In the genomic region with DNA sequence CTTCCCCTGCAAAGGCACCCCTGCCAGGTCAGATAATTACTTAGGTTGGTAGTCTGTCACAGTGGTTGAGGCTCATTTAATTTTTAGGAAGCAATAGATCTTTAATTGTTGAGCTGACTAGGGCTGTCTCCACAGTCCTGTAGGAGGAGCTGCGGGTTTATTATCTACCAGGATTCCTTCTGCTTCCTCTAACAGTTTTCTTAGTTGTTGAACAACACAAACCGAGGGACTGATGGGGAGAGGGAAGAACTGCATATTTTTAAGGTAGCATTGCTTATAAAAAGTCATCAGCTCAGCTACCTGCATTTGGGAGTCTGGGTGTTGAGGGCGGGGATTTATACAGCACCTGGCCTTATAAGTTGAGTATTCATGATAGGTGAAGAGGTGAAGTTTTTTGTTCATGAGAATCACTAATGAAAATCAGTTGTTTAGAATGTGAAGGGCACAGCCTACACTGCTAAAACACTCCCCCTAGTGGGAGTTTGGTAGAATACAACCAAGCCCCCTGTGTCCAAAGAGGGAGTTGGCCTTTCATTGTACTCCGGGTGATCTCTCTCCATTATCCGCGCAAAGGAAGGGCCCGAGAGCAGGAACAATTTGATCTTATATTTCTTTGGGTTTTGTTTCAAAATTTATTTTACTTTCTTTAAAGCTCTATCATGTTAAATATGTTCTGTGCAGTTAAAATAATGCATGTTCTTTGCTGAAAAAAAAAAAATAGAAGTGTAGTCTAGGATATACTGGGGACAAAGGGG, we compare ENCODE assay signal across 8 cellular contexts.
DNase-seq lines count a peak whose midpoint lies in the region; ATAC-seq and TF ChIP-seq lines count a peak whose summit lies in the region.

No MANE protein-coding gene starts in this region.

- H3K9me3 ChIP-seq in Panc1 (ENCODE audit: control insufficient read depth, insufficient read depth, low read depth, low read length) (no peaks in the 10 kb centered on the region), adipocyte (ENCODE audit: control insufficient read depth, low read length) (no peaks in the 10 kb centered on the region)

- peak overlapping the region; percentile 46 for H3K9ac ChIP-seq in adipocyte (ENCODE audit: low read length)

- ATAC-seq in Panc1 = peak; percentile 80
- peak; percentile 55 to 56 for ATAC-seq in left cardiac atrium

- H3K4me3 ChIP-seq in Panc1 (ENCODE audit: low read depth in 2 of 2, low read length in 2 of 2) (no peak overlapping the region), adipocyte (ENCODE audit: low read length) (no peak overlapping the region), retinal pigment epithelial cell (ENCODE audit: low read length) (no peak overlapping the region)

- no peak for TF ChIP-seq EP300 in Ishikawa (IDR thresholded peaks at IDR 0.05; ENCODE audit: borderline replicate concordance)

- H3K27ac ChIP-seq in Panc1 (ENCODE audit: low read length) = peak overlapping the region; percentile 7; the same call in 1 of the 2 replicates

- in situ Hi-C loops in Panc1 (cut with HindIII; ENCODE audit: low pct_unique_long_range_greater_than_20kb, low sequenced_read_pairs) = no loop called here

- intact Hi-C loops in Panc1 (cut with micrococcal nuclease; ENCODE audit: unreplicated experiment) = loop anchor here (5.0 kb wide), 2 partner anchors 131 to 566 kb away; no protein-coding TSS in a partner anchor
- intact Hi-C loops in left cardiac atrium (cut with DNase I) = loop anchor here (5.0 to 10.0 kb wide), 2 partner anchors 516 to 529 kb away; no protein-coding TSS in a partner anchor
- intact Hi-C loops in posterior vena cava (cut with DNase I) = loop anchor here (10.0 kb wide), 2 partner anchors 139 to 519 kb away; partner anchors contain the start of gene RREB1 (in 1 of the 2)

- H3K4me1 ChIP-seq in Panc1 (ENCODE audit: control insufficient read depth, insufficient read depth, low read length) = peaks cover 13% of the 10 kb centered on the region
- peaks cover 18% of the 10 kb centered on the region for H3K4me1 ChIP-seq in adipocyte (ENCODE audit: control insufficient read depth, insufficient read depth, low read length)

- POLR2A ChIA-PET in Panc1 (lab: Charles Lee) = interaction anchor here (0.7 kb wide), 1 partner anchor 452 kb away, joined by 10 read pairs; no protein-coding TSS in a partner anchor

- peak; percentile 89 for TF ChIP-seq RAD21 in Ishikawa (IDR thresholded peaks at IDR 0.05; ENCODE audit: low read depth)

- CTCF ChIA-PET in Panc1 (lab: Charles Lee) = interaction anchor here (0.5 to 0.7 kb wide), 4 partner anchors 12 to 538 kb away, joined by 3 to 8 read pairs (median 5); no protein-coding TSS in a partner anchor

- H3K36me3 ChIP-seq in Panc1 (ENCODE audit: control insufficient read depth, insufficient read depth, low read length) = peaks cover 4% of the 10 kb centered on the region; the same call in 1 of the 2 replicates
- peaks cover 66% of the 10 kb centered on the region for H3K36me3 ChIP-seq in adipocyte (ENCODE audit: control insufficient read depth, insufficient read depth, low read length, severe bottlenecking)

- H3K27me3 ChIP-seq in Panc1 (ENCODE audit: control insufficient read depth, insufficient read depth, low read length) (no peaks in the 10 kb centered on the region), adipocyte (replicated peaks; ENCODE audit: control insufficient read depth, insufficient read depth, low read length) (no peaks in the 10 kb centered on the region)

- BruUV-seq in Panc1 (replicated peaks; lab: Mats Ljungman, UMichigan) = no TSS peak

- DNase-seq in activated T-cell treated with anti-CD3 and anti-CD28 coated beads for 1 hour (ENCODE audit: low read depth) (peak; percentile 11), Panc1 (ENCODE audit: low read depth, low spot score) (peak; percentile 38), adipocyte (ENCODE audit: low read depth) (peak; percentile 91), left cardiac atrium (no peak), retinal pigment epithelial cell (ENCODE audit: low read depth) (no peak), posterior vena cava (ENCODE audit: low spot score) (no peak)
- no peak for DNase-seq in activated T-cell treated with anti-CD3 and anti-CD28 coated beads, Interleukin-2, amount 50 U/mL, for 1 hour

- TF ChIP-seq CTCF in Panc1 (IDR thresholded peaks at IDR 0.05) (peak; percentile 93), retinal pigment epithelial cell (conservative IDR thresholded peaks at IDR 0.05; ENCODE audit: low read depth, low read length) (peak; percentile 93)

TF ChIP-seq in Ishikawa, 13 proteins besides CTCF, POLR2A, EP300 and RAD21:
- no peak for TF ChIP-seq NFIC (IDR thresholded peaks at IDR 0.05)
- TF ChIP-seq, protein P1, sequence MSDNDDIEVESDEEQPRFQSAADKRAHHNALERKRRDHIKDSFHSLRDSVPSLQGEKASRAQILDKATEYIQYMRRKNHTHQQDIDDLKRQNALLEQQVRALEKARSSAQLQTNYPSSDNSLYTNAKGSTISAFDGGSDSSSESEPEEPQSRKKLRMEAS (IDR thresholded peaks at IDR 0.05) = no peak
- no peak for TF ChIP-seq YY1 (IDR thresholded peaks at IDR 0.05; ENCODE audit: low read depth)

Comparison
In these comparisons a context has a peak if more than half of its experiments do, and no peak if none do; other contexts are left out.
1. DNase-seq: peak in activated T-cell treated with anti-CD3 and anti-CD28 coated beads for 1 hour (single experiment), Panc1 (single experiment) and adipocyte (single experiment); none in activated T-cell treated with anti-CD3 and anti-CD28 coated beads, Interleukin-2, amount 50 U/mL, for 1 hour (single experiment), left cardiac atrium (single experiment), retinal pigment epithelial cell (single experiment) and posterior vena cava (single experiment).